In genomic region chr10:66680886-66681285, GRCh38 we compare ENCODE assay signal across 17 cellular contexts.
A peak's percentile ranks its signal among the peaks of the same experiment; 100 is the strongest.
DNase-seq lines count a peak whose midpoint lies in the region; ATAC-seq and TF ChIP-seq lines count a peak whose summit lies in the region.
"Had no signal": no experiment of that assay in that cellular context is flagged by ENCODE, and none has a peak within 500 bp of the region (broad histone marks: within the 10 kb centered on the region; RNA-seq: fewer than 3 reads in every experiment).

No MANE protein-coding gene starts in this region.

- H3K27me3 ChIP-seq in liver (ENCODE audit: control insufficient read depth in 4 of 4, insufficient read depth in 4 of 4, low read length in 3 of 4) = no peaks in the 10 kb centered on the region
- H3K27me3 ChIP-seq: SJSA1 had no signal

- ATAC-seq in activated CD4-positive, CD25-positive, alpha-beta regulatory T cell treated with anti-CD3 and anti-CD28 coated beads, Interleukin-2, amount 50 U/mL, for 24 hours = no peak

- no peaks in the 10 kb centered on the region for H3K4me1 ChIP-seq in liver (ENCODE audit: control insufficient read depth in 4 of 4, insufficient read depth in 4 of 4, low read length in 3 of 4)
- H3K4me1 ChIP-seq: SJSA1 had no signal

- no peak overlapping the region for H3K9ac ChIP-seq in liver (ENCODE audit: low read depth in 1 of 2, low read length in 2 of 2)
- H3K9ac ChIP-seq: GM23248 had no signal

- no peaks in the 10 kb centered on the region for H3K9me3 ChIP-seq in liver (ENCODE audit: control insufficient read depth in 4 of 4, low read length in 3 of 4)
- H3K9me3 ChIP-seq: SJSA1 had no signal

- H3K4me3 ChIP-seq in choroid plexus epithelial cell (ENCODE audit: low read depth, low read length) = no peak overlapping the region
- no peak overlapping the region for H3K4me3 ChIP-seq in liver (ENCODE audit: low read depth in 1 of 3, low read length in 3 of 3)
- H3K4me3 ChIP-seq: GM23248, SJSA1 had no signal

- TF ChIP-seq RAD21 in liver (IDR thresholded peaks at IDR 0.05) = no peak

- no peak overlapping the region for H3K27ac ChIP-seq in liver (ENCODE audit: low read depth in 1 of 2, low read length in 2 of 2)
- H3K27ac ChIP-seq: GM23248, RWPE1, SJSA1 had no signal

- WGBS in liver = 97% methylated on average over 1 of the region's 1 CpG

- H3K36me3 ChIP-seq in liver (ENCODE audit: control insufficient read depth in 4 of 4, insufficient read depth in 3 of 4, low read depth in 1 of 4, low read length in 3 of 4) = no peaks in the 10 kb centered on the region
- H3K36me3 ChIP-seq: SJSA1 had no signal

- DNase-seq in ELR (ENCODE audit: low read depth) (peak; percentile 57), NCI-H226 (peak; percentile 89), choroid plexus epithelial cell (ENCODE audit: low read depth) (peak; percentile 41), cerebellum (ENCODE audit: low spot score) (no peak), cardiac septum (ENCODE audit: low spot score) (no peak), NCI-H748 treated with DMSO at 0.1 percent for 48 hours (lab: John Stamatoyannopoulos, UW) (no peak)
- DNase-seq: Calu3; CD4-positive, CD25-positive, alpha-beta regulatory T cell; GDM1; GM23248; NCI-H1417; NCI-H2081; NCI-H524 treated with DMSO at 0.1 percent for 48 hours had no signal

- TF ChIP-seq CTCF in choroid plexus epithelial cell (conservative IDR thresholded peaks at IDR 0.05; ENCODE audit: low read depth, low read length) (no peak), liver (IDR thresholded peaks at IDR 0.05; ENCODE audit: low read depth, low read length, missing input control) (no peak)

- intact Hi-C loops in cardiac septum (cut with DNase I) = no loop called here

TF ChIP-seq in liver, 16 proteins besides CTCF, POLR2A, EP300 and RAD21:
- TF ChIP-seq MAX (IDR thresholded peaks at IDR 0.05) = peak; percentile 10
- TF ChIP-seq RXRA (IDR thresholded peaks at IDR 0.05) = no peak

Comparison
In these comparisons a context has a peak if more than half of its experiments do, and no peak if none do; other contexts are left out.
1. DNase-seq: peak in ELR (single experiment), NCI-H226 (single experiment) and choroid plexus epithelial cell (single experiment); none in cerebellum (single experiment), cardiac septum (single experiment) and NCI-H748 treated with DMSO at 0.1 percent for 48 hours (single experiment).